ENCODE assay signal across 8 cellular contexts in the genomic region with DNA sequence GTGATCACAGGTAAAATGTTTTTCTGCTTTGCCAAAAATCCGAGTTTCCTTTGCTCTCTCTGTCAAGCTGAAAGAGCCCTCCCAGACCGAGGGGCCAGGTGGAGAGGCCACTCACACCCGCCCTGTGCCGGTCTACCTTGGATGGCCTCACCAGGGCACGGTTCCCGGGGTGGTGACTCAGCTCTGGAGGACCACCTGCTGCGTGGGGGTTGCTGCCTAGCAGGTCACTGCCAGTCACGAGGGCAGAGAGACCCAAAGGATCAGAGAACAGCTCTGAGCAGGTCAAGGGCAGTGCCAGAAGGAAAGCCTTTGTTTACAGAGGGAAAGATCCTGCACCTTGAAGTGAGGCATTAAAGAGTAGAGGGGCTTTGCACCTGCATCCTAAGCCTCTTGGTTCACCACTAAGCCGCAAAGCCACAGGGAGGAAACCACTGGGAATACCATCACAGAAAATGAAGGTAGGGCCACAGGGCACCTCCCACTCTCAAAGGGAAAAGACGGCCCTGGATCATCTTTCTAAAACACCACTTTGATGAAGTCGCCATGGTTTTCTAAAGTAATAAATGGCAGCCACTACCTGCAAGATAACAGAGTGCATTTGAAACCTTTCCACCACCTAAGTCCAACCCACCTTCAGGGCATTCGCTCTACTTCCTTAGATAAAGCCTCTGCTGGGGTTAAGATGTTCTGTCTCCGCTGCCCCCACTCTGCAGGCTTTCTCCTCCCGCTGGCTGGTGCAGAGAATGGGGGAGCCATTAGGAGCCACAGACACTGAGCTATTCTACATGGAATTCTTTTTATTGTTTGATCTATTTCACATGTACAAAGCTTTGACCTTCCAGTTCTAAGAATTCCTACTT.
DNase-seq lines count a peak whose midpoint lies in the region; ATAC-seq and TF ChIP-seq lines count a peak whose summit lies in the region.

No MANE protein-coding gene starts in this region.

- no peak overlapping the region for H2BK12ac ChIP-seq in neuronal stem cell (ENCODE audit: low read length)

- H3K27ac ChIP-seq in duodenal mucosa (ENCODE audit: low read depth, low read length) = peak overlapping the region; percentile 13
- H3K27ac ChIP-seq in neuronal stem cell (replicated peaks; ENCODE audit: low read length) = no peak overlapping the region

- H3K14ac ChIP-seq in neuronal stem cell (ENCODE audit: low read length) = no peak overlapping the region

- H2BK120ac ChIP-seq in neuronal stem cell (ENCODE audit: low read depth, low read length) = no peak overlapping the region

- H2AFZ ChIP-seq in neuronal stem cell (ENCODE audit: low read length) = no peak overlapping the region

- ATAC-seq in HG03108 (IDR thresholded peaks at IDR 0.05; ENCODE audit: unreplicated experiment) = no peak

- peaks cover 8 to 28% of the 10 kb centered on the region in 2 donors for H3K36me3 ChIP-seq in duodenal mucosa (ENCODE audit: control insufficient read depth in 1 of 2, insufficient read depth in 2 of 2, low read length in 2 of 2)
- H3K36me3 ChIP-seq in neuronal stem cell (replicated peaks in 1 of 2; ENCODE audit: control insufficient read depth in 2 of 2, insufficient read depth in 2 of 2, low read length in 2 of 2) = no peaks in the 10 kb centered on the region

- H3K9ac ChIP-seq in duodenal mucosa (ENCODE audit: low read depth in 1 of 2, low read length in 2 of 2) (peak overlapping the region in 1 of 2 donors; percentile 14), neuronal stem cell (ENCODE audit: low read depth, low read length, poor library complexity) (no peak overlapping the region)

- TF ChIP-seq POLR2A in erythroblast (IDR thresholded peaks at IDR 0.05; ENCODE audit: low read length) = no peak

- peak; percentile 92 for DNase-seq in H4 (ENCODE audit: low spot score)
- peak; percentile 83 for DNase-seq in RPMI7951 (ENCODE audit: low read depth)
- no peak for DNase-seq in neuronal stem cell (ENCODE audit: low spot score)
- no peak for DNase-seq in SK-N-DZ (ENCODE audit: low spot score)
- DNase-seq in erythroblast (lab: John Stamatoyannopoulos, UW) = no peak
- no peak for DNase-seq in putamen (ENCODE audit: low spot score)

- no peak overlapping the region for H3K4ac ChIP-seq in neuronal stem cell (ENCODE audit: low read length)

- H2BK15ac ChIP-seq in neuronal stem cell (ENCODE audit: low read length) = no peak overlapping the region

- no peak overlapping the region for H2AK5ac ChIP-seq in neuronal stem cell (ENCODE audit: low read depth, low read length)

- no peak overlapping the region for H3K23ac ChIP-seq in neuronal stem cell (ENCODE audit: low read depth, low read length, poor library complexity)

- H3K27me3 ChIP-seq in duodenal mucosa (ENCODE audit: control insufficient read depth in 1 of 2, insufficient read depth in 2 of 2, low read length in 2 of 2) (no peaks in the 10 kb centered on the region), neuronal stem cell (ENCODE audit: control insufficient read depth in 3 of 3, insufficient read depth in 3 of 3, low read depth in 1 of 3, low read length in 3 of 3) (no peaks in the 10 kb centered on the region)

- H3K4me3 ChIP-seq in duodenal mucosa (ENCODE audit: low read depth in 1 of 2, low read length in 2 of 2) (no peak overlapping the region), neuronal stem cell (ENCODE audit: low read length in 2 of 2) (no peak overlapping the region)

- no peak overlapping the region for H2BK5ac ChIP-seq in neuronal stem cell (ENCODE audit: low read length)

- peaks cover 56 to 73% of the 10 kb centered on the region in 2 donors for H3K4me1 ChIP-seq in duodenal mucosa (ENCODE audit: control insufficient read depth in 1 of 2, insufficient read depth in 2 of 2, low read length in 2 of 2)
- peaks cover 6% of the 10 kb centered on the region in 2 donors for H3K4me1 ChIP-seq in neuronal stem cell (ENCODE audit: control insufficient read depth in 2 of 2, insufficient read depth in 1 of 2, low read depth in 1 of 2, low read length in 2 of 2)

- no peaks in the 10 kb centered on the region for H3K79me1 ChIP-seq in neuronal stem cell (ENCODE audit: low read depth, low read length)

- H3K9me3 ChIP-seq in duodenal mucosa (ENCODE audit: control insufficient read depth in 1 of 2, low read length in 2 of 2) (no peaks in the 10 kb centered on the region), neuronal stem cell (replicated peaks in 1 of 2; ENCODE audit: control insufficient read depth in 2 of 2, insufficient read depth in 1 of 2, low read depth in 1 of 2, low read length in 2 of 2) (peaks cover 2 to 13% of the 10 kb centered on the region in 2 donors)

- peak overlapping the region; percentile 32 for H3K18ac ChIP-seq in neuronal stem cell (ENCODE audit: low read length)

- H4K91ac ChIP-seq in neuronal stem cell (ENCODE audit: low read depth, low read length, poor library complexity) = no peak overlapping the region

- no CpG with 5 or more reads among the region's 14 CpGs for WGBS in neuronal stem cell (ENCODE audit: extremely low coverage in 2 of 2, insufficient read length in 2 of 2, insufficient replicate concordance in 1 of 2), 2 donors

- no peak overlapping the region for H4K8ac ChIP-seq in neuronal stem cell (ENCODE audit: low read depth, low read length)

- no peak overlapping the region for H3K4me2 ChIP-seq in neuronal stem cell (ENCODE audit: insufficient read depth, low read length, poor library complexity, severe bottlenecking)

Comparison
In these comparisons a context has a peak if more than half of its experiments do, and no peak if none do; other contexts are left out.
1. DNase-seq: peak in H4 (single experiment) and RPMI7951 (single experiment); none in neuronal stem cell (single experiment), SK-N-DZ (single experiment), erythroblast (0 of 2) and putamen (single experiment).